1 cellular context compared by ENCODE assay signal in the genomic region with DNA sequence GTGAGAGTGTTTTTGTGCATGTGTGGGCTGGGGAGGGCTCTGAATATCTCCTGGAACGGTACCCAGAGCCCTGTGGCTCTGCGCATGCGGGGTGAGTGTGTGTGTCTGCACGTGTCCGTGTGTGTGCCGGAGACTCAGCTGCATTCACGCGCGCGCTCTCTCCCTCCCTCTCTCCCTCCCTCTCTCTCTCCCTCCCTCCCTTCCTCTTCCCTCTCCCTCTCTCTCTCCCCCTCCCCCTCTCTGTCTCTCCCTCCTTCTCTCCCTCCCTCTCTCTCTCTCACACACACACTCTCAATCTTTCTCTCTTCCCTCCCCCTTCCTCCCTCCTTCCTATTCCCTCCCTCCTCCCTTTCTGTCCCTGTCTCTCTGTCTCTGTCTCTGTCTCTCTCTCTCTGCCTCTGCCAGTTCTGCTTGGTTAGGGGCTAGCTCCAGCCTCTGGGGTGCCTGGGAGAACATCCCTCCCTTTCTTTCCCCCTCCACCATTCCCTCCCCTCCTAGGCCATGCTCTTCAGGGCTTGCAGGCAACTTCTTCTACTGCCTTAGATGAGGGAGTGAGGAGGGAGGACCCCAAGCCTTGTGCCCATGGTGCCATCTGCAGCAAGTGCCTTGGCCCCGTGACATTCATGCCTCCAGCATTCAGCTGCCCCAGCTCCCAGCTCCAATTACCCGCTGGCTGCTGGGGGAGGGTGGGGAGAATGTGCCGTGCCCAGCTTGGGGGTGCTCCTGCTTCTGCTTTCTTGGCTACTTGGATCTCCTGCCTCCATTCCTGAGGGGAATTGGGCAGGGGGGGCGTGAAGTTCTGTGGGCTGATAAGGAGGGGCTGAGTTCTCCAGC.
A peak's percentile ranks its signal among the peaks of the same experiment; 100 is the strongest.
TF ChIP-seq lines count a peak whose summit lies in the region.

No MANE protein-coding gene starts in this region.

TF ChIP-seq in K562, 482 proteins besides CTCF, POLR2A, EP300 and RAD21 (continued from another document and continues in another):
- TF ChIP-seq, protein P1, sequence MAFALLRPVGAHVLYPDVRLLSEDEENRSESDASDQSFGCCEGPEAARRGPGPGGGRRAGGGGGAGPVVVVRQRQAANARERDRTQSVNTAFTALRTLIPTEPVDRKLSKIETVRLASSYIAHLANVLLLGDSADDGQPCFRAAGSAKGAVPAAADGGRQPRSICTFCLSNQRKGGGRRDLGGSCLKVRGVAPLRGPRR (CRISPR knock-in tag; IDR thresholded peaks at IDR 0.05), result no peak
- TF ChIP-seq TBL1XR1 (IDR thresholded peaks at IDR 0.05; ENCODE audit: low read length in 2 of 2) (no peak), MAFK (IDR thresholded peaks at IDR 0.05; ENCODE audit: low read length) (no peak), CXXC5 (CRISPR knock-in tag; IDR thresholded peaks at IDR 0.05) (peak; percentile 85), CEBPG (CRISPR knock-in tag; IDR thresholded peaks at IDR 0.05) (no peak), CEBPG (tag; conservative IDR thresholded peaks at IDR 0.05 in 1 of 2, IDR thresholded peaks at IDR 0.05 in 1 of 2) (no peak), ZEB2 (IDR thresholded peaks at IDR 0.05) (no peak), ZNF354B (CRISPR knock-in tag; IDR thresholded peaks at IDR 0.05) (no peak), ZNF77 (CRISPR knock-in tag; IDR thresholded peaks at IDR 0.05) (no peak), SRSF1 (IDR thresholded peaks at IDR 0.05; ENCODE audit: low read depth, low read length) (no peak), NR3C1 (CRISPR knock-in tag; IDR thresholded peaks at IDR 0.05) (no peak), SIRT6 (IDR thresholded peaks at IDR 0.05; ENCODE audit: low read depth, low read length) (no peak), FOS (IDR thresholded peaks at IDR 0.05; ENCODE audit: extremely low read depth, insufficient read length) (no peak), ZNF644 (tag; IDR thresholded peaks at IDR 0.05; ENCODE audit: low read depth) (no peak), ADNP (tag; IDR thresholded peaks at IDR 0.05) (no peak), U2AF2 (optimal IDR thresholded peaks at IDR 0.05; ENCODE audit: low read depth, low read length) (no peak), NFIC (IDR thresholded peaks at IDR 0.05) (no peak; the same call in 1 of the 2 replicates), CHCHD3 (CRISPR knock-in tag; IDR thresholded peaks at IDR 0.05) (no peak), RBBP5 (IDR thresholded peaks at IDR 0.05; ENCODE audit: borderline replicate concordance, insufficient read depth, low read length, poor library complexity, severe bottlenecking) (peak; percentile 15), ZNF282 (CRISPR knock-in tag; IDR thresholded peaks at IDR 0.05) (no peak), IFI16 (CRISPR knock-in tag; IDR thresholded peaks at IDR 0.05) (no peak), SNIP1 (IDR thresholded peaks at IDR 0.05; ENCODE audit: low read depth) (no peak), SOX6 (IDR thresholded peaks at IDR 0.05) (peak; percentile 71; the same call in 1 of the 2 replicates), ZKSCAN8 (CRISPR knock-in tag; IDR thresholded peaks at IDR 0.05) (no peak), ZNF561 (CRISPR knock-in tag; conservative IDR thresholded peaks at IDR 0.05) (no peak), ZBED1 (IDR thresholded peaks at IDR 0.05) (0 out of 2 replicates have a peak, but pooled peaks have one; percentile 21), POU5F1 (IDR thresholded peaks at IDR 0.05; ENCODE audit: borderline replicate concordance, low read depth, low read length, partially characterized antibody) (no peak), RUNX1 (IDR thresholded peaks at IDR 0.05; ENCODE audit: low read depth) (no peak), CC2D1A (IDR thresholded peaks at IDR 0.05) (no peak; the same call in 1 of the 2 replicates), ZNF696 (CRISPR knock-in tag; conservative IDR thresholded peaks at IDR 0.05) (no peak), STAT5A (IDR thresholded peaks at IDR 0.05; ENCODE audit: borderline replicate concordance, low read length) (no peak), ZNF507 (tag; conservative IDR thresholded peaks at IDR 0.05) (no peak), ZNF174 (CRISPR knock-in tag; IDR thresholded peaks at IDR 0.05) (no peak), MAZ (CRISPR knock-in tag; conservative IDR thresholded peaks at IDR 0.05 in 1 of 2, IDR thresholded peaks at IDR 0.05 in 1 of 2) (peak in 1 of 2 experiments; percentile 71; a peak in 2 of 4 replicates)
- TF ChIP-seq, protein P2, sequence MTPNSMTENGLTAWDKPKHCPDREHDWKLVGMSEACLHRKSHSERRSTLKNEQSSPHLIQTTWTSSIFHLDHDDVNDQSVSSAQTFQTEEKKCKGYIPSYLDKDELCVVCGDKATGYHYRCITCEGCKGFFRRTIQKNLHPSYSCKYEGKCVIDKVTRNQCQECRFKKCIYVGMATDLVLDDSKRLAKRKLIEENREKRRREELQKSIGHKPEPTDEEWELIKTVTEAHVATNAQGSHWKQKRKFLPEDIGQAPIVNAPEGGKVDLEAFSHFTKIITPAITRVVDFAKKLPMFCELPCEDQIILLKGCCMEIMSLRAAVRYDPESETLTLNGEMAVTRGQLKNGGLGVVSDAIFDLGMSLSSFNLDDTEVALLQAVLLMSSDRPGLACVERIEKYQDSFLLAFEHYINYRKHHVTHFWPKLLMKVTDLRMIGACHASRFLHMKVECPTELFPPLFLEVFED (CRISPR knock-in tag; conservative IDR thresholded peaks at IDR 0.05), result 0 out of 2 replicates have a peak, but pooled peaks have one; percentile 18
- TF ChIP-seq, protein P3, sequence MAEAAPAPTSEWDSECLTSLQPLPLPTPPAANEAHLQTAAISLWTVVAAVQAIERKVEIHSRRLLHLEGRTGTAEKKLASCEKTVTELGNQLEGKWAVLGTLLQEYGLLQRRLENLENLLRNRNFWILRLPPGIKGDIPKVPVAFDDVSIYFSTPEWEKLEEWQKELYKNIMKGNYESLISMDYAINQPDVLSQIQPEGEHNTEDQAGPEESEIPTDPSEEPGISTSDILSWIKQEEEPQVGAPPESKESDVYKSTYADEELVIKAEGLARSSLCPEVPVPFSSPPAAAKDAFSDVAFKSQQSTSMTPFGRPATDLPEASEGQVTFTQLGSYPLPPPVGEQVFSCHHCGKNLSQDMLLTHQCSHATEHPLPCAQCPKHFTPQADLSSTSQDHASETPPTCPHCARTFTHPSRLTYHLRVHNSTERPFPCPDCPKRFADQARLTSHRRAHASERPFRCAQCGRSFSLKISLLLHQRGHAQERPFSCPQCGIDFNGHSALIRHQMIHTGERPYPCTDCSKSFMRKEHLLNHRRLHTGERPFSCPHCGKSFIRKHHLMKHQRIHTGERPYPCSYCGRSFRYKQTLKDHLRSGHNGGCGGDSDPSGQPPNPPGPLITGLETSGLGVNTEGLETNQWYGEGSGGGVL (CRISPR knock-in tag; IDR thresholded peaks at IDR 0.05), result no peak
- TF ChIP-seq, protein P4, sequence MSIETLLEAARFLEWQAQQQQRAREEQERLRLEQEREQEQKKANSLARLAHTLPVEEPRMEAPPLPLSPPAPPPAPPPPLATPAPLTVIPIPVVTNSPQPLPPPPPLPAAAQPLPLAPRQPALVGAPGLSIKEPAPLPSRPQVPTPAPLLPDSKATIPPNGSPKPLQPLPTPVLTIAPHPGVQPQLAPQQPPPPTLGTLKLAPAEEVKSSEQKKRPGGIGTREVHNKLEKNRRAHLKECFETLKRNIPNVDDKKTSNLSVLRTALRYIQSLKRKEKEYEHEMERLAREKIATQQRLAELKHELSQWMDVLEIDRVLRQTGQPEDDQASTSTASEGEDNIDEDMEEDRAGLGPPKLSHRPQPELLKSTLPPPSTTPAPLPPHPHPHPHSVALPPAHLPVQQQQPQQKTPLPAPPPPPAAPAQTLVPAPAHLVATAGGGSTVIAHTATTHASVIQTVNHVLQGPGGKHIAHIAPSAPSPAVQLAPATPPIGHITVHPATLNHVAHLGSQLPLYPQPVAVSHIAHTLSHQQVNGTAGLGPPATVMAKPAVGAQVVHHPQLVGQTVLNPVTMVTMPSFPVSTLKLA (conservative IDR thresholded peaks at IDR 0.05), result peak; percentile 95 to 96
- TF ChIP-seq, protein P5, sequence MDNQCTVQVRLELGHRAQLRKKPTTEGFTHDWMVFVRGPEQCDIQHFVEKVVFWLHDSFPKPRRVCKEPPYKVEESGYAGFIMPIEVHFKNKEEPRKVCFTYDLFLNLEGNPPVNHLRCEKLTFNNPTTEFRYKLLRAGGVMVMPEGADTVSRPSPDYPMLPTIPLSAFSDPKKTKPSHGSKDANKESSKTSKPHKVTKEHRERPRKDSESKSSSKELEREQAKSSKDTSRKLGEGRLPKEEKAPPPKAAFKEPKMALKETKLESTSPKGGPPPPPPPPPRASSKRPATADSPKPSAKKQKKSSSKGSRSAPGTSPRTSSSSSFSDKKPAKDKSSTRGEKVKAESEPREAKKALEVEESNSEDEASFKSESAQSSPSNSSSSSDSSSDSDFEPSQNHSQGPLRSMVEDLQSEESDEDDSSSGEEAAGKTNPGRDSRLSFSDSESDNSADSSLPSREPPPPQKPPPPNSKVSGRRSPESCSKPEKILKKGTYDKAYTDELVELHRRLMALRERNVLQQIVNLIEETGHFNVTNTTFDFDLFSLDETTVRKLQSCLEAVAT (IDR thresholded peaks at IDR 0.05), result peak; percentile 76 to 79; a peak in 2 of 4 replicates
- TF ChIP-seq, protein P6, sequence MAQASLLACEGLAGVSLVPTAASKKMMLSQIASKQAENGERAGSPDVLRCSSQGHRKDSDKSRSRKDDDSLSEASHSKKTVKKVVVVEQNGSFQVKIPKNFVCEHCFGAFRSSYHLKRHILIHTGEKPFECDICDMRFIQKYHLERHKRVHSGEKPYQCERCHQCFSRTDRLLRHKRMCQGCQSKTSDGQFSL (CRISPR knock-in tag; IDR thresholded peaks at IDR 0.05), result no peak
- TF ChIP-seq, protein P6 (tag; IDR thresholded peaks at IDR 0.05), result peak in 1 of 2 experiments; percentile 44; a peak in 1 of 4 replicates
- TF ChIP-seq, protein P7, sequence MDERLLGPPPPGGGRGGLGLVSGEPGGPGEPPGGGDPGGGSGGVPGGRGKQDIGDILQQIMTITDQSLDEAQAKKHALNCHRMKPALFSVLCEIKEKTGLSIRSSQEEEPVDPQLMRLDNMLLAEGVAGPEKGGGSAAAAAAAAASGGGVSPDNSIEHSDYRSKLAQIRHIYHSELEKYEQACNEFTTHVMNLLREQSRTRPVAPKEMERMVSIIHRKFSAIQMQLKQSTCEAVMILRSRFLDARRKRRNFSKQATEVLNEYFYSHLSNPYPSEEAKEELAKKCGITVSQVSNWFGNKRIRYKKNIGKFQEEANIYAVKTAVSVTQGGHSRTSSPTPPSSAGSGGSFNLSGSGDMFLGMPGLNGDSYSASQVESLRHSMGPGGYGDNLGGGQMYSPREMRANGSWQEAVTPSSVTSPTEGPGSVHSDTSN (CRISPR knock-in tag; IDR thresholded peaks at IDR 0.05; ENCODE audit: low read depth), result no peak
- TF ChIP-seq, protein P7 (tag; conservative IDR thresholded peaks at IDR 0.05; ENCODE audit: low read depth), result no peak
- TF ChIP-seq, protein P8, sequence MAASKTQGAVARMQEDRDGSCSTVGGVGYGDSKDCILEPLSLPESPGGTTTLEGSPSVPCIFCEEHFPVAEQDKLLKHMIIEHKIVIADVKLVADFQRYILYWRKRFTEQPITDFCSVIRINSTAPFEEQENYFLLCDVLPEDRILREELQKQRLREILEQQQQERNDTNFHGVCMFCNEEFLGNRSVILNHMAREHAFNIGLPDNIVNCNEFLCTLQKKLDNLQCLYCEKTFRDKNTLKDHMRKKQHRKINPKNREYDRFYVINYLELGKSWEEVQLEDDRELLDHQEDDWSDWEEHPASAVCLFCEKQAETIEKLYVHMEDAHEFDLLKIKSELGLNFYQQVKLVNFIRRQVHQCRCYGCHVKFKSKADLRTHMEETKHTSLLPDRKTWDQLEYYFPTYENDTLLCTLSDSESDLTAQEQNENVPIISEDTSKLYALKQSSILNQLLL (CRISPR knock-in tag; IDR thresholded peaks at IDR 0.05; ENCODE audit: borderline replicate concordance), result no peak
- TF ChIP-seq, protein P9, sequence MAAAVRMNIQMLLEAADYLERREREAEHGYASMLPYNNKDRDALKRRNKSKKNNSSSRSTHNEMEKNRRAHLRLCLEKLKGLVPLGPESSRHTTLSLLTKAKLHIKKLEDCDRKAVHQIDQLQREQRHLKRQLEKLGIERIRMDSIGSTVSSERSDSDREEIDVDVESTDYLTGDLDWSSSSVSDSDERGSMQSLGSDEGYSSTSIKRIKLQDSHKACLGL (CRISPR knock-in tag; IDR thresholded peaks at IDR 0.05; ENCODE audit: borderline replicate concordance, poor library complexity, severe bottlenecking), result peak; percentile 49
- TF ChIP-seq, protein P10, sequence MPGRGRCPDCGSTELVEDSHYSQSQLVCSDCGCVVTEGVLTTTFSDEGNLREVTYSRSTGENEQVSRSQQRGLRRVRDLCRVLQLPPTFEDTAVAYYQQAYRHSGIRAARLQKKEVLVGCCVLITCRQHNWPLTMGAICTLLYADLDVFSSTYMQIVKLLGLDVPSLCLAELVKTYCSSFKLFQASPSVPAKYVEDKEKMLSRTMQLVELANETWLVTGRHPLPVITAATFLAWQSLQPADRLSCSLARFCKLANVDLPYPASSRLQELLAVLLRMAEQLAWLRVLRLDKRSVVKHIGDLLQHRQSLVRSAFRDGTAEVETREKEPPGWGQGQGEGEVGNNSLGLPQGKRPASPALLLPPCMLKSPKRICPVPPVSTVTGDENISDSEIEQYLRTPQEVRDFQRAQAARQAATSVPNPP (IDR thresholded peaks at IDR 0.05; ENCODE audit: borderline replicate concordance, insufficient read depth, insufficient read length), result no peak
- TF ChIP-seq, protein P11, sequence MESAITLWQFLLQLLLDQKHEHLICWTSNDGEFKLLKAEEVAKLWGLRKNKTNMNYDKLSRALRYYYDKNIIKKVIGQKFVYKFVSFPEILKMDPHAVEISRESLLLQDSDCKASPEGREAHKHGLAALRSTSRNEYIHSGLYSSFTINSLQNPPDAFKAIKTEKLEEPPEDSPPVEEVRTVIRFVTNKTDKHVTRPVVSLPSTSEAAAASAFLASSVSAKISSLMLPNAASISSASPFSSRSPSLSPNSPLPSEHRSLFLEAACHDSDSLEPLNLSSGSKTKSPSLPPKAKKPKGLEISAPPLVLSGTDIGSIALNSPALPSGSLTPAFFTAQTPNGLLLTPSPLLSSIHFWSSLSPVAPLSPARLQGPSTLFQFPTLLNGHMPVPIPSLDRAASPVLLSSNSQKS (CRISPR knock-in tag; IDR thresholded peaks at IDR 0.05), result no peak
- TF ChIP-seq, protein P12, sequence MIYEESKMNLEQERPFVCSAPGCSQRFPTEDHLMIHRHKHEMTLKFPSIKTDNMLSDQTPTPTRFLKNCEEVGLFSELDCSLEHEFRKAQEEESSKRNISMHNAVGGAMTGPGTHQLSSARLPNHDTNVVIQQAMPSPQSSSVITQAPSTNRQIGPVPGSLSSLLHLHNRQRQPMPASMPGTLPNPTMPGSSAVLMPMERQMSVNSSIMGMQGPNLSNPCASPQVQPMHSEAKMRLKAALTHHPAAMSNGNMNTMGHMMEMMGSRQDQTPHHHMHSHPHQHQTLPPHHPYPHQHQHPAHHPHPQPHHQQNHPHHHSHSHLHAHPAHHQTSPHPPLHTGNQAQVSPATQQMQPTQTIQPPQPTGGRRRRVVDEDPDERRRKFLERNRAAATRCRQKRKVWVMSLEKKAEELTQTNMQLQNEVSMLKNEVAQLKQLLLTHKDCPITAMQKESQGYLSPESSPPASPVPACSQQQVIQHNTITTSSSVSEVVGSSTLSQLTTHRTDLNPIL (CRISPR knock-in tag; IDR thresholded peaks at IDR 0.05), result no peak
